In genomic region chr5:75052461-75053285, GRCh38 we compare ENCODE assay signal across 8 cellular contexts. TPM values are rescaled to one million over a fixed set of nuclear protein-coding genes. Genes with fewer than 3 reads are reported as not detected.
A peak's percentile ranks its signal among the peaks of the same experiment; 100 is the strongest.
DNase-seq lines count a peak whose midpoint lies in the region; ATAC-seq, FAIRE-seq and TF ChIP-seq lines count a peak whose summit lies in the region.

Gene GCNT4, minus strand, starts transcription at chr5:75052558. Its CDS starts 22,521 bp downstream, at chr5:75030037.

- no peaks in the 10 kb centered on the region for H3K79me2 ChIP-seq in OCI-LY3 (ENCODE audit: low read length)

- ATAC-seq in GM19023 (IDR thresholded peaks at IDR 0.05; ENCODE audit: unreplicated experiment) (peak; percentile 25), Right ventricle myocardium inferior (peak; percentile 71), pancreas (peak; percentile 41 to 59 (median 52)), HG03442 (IDR thresholded peaks at IDR 0.05; ENCODE audit: unreplicated experiment) (no peak), HG02973 (IDR thresholded peaks at IDR 0.05; ENCODE audit: unreplicated experiment) (no peak)
- peak; percentile 37 to 39 for ATAC-seq in activated naive CD4-positive, alpha-beta T cell treated with anti-CD3 and anti-CD28 coated beads, Interleukin-2, amount 50 U/mL, for 72 hours

- H3K27ac Mint-ChIP-seq in activated naive CD4-positive, alpha-beta T cell treated with anti-CD3 and anti-CD28 coated beads, Interleukin-2, amount 50 U/mL, for 72 hours = peak within 1 kb of the TSS; percentile 73 to 84

- 0 to 1% methylated on average over 62 to 103 of the region's 103 CpGs for WGBS in pancreas, 2 donors

- peak; percentile 54 to 72 for DNase-seq in activated naive CD4-positive, alpha-beta T cell treated with anti-CD3 and anti-CD28 coated beads, Interleukin-2, amount 50 U/mL, for 72 hours (ENCODE audit: low spot score in 2 of 2)
- peak; percentile 67 for DNase-seq in Right ventricle myocardium inferior (ENCODE audit: missing footprints)
- DNase-seq in pancreas = peak; percentile 44 to 90 (median 62)
- DNase-seq in OCI-M2 (lab: John Stamatoyannopoulos, UW; ENCODE audit: unreplicated experiment) = no peak

- FAIRE-seq in pancreas (lab: Jason Lieb, UNC) = no peak

- H3K4me1 ChIP-seq in OCI-LY3 (ENCODE audit: low read length) (peaks cover 34% of the 10 kb centered on the region), pancreas (peaks cover 0 to 15% (median 12%) of the 10 kb centered on the region in 3 donors)

- no peaks in the 10 kb centered on the region for H3K9me3 ChIP-seq in OCI-LY3 (ENCODE audit: insufficient read depth, low read length)
- H3K9me3 ChIP-seq in pancreas = no peaks in the 10 kb centered on the region

- H4K20me1 ChIP-seq in OCI-LY3 (ENCODE audit: insufficient read depth, low read length) = no peaks in the 10 kb centered on the region

- H3K27ac ChIP-seq in OCI-LY3 (ENCODE audit: low read length) (0 out of 2 replicates have a peak within 1 kb of the TSS, but pooled peaks have one; percentile 18), pancreas (peak within 1 kb of the TSS; percentile 88 to 98 (median 94))

- H3K36me3 ChIP-seq in OCI-LY3 (replicated peaks; ENCODE audit: low read depth, low read length) (no peaks in the 10 kb centered on the region), pancreas (no peaks in the 10 kb centered on the region)

- peak within 1 kb of the TSS; percentile 67 for H3K4me2 ChIP-seq in OCI-LY3 (ENCODE audit: low read length)

- intact Hi-C loops in Right ventricle myocardium inferior (cut with DNase I) = loop anchor here (10.0 kb wide), 1 partner anchor 282 kb away; the partner anchor contains the start of gene HMGCR
- intact Hi-C loops in pancreas (cut with DNase I) = no loop called here

- H3K9me3 Mint-ChIP-seq in activated naive CD4-positive, alpha-beta T cell treated with anti-CD3 and anti-CD28 coated beads, Interleukin-2, amount 50 U/mL, for 72 hours = no peaks in the 10 kb centered on the region

- TF ChIP-seq CTCF in OCI-LY3 (IDR thresholded peaks at IDR 0.05; ENCODE audit: low read depth, low read length) = no peak
- TF ChIP-seq CTCF in pancreas (IDR thresholded peaks at IDR 0.05) = no peak

- peaks cover 6 to 7% of the 10 kb centered on the region in 2 donors for H3K36me3 Mint-ChIP-seq in activated naive CD4-positive, alpha-beta T cell treated with anti-CD3 and anti-CD28 coated beads, Interleukin-2, amount 50 U/mL, for 72 hours

- peak within 1 kb of the TSS; percentile 81 for H3K4me3 ChIP-seq in OCI-LY3 (ENCODE audit: low read length)
- peak within 1 kb of the TSS; percentile 66 to 88 (median 76) for H3K4me3 ChIP-seq in pancreas

- H2AFZ ChIP-seq in OCI-LY3 (ENCODE audit: low read depth, low read length) = peak within 1 kb of the TSS; percentile 98

- H3K9ac ChIP-seq in OCI-LY3 (ENCODE audit: low read length) = peak within 1 kb of the TSS; percentile 79

- H3K27me3 ChIP-seq in OCI-LY3 (ENCODE audit: low read depth, low read length) (no peaks in the 10 kb centered on the region), pancreas (no peaks in the 10 kb centered on the region)

RNA-seq across cellular contexts. Expression of gene GCNT4, which starts in this region (rescaled TPM):
- 1 to 10 TPM; 2.8 to 3.3 TPM for total RNA-seq in activated naive CD4-positive, alpha-beta T cell treated with anti-CD3 and anti-CD28 coated beads, Interleukin-2, amount 50 U/mL, for 72 hours
- total RNA-seq in Right ventricle myocardium inferior = 0.35 TPM
- 1 to 10 TPM; 1.5 to 6.4 (median 2.8) TPM for total RNA-seq in pancreas
- 1 to 10 TPM; 1.7 to 3.2 TPM for polyA plus RNA-seq in pancreas

Comparison
In these comparisons a context has a peak if more than half of its experiments do, and no peak if none do; other contexts are left out.
1. Peak in DNase-seq and ATAC-seq in Right ventricle myocardium inferior; RNA of the gene not detected or under 1 TPM.
2. ATAC-seq: peak in GM19023 (single experiment), activated naive CD4-positive, alpha-beta T cell treated with anti-CD3 and anti-CD28 coated beads, Interleukin-2, amount 50 U/mL, for 72 hours (2 of 2) and pancreas (4 of 4); none in HG03442 (single experiment) and HG02973 (single experiment).